ENCODE assay signal across 8 cellular contexts in the genomic region with DNA sequence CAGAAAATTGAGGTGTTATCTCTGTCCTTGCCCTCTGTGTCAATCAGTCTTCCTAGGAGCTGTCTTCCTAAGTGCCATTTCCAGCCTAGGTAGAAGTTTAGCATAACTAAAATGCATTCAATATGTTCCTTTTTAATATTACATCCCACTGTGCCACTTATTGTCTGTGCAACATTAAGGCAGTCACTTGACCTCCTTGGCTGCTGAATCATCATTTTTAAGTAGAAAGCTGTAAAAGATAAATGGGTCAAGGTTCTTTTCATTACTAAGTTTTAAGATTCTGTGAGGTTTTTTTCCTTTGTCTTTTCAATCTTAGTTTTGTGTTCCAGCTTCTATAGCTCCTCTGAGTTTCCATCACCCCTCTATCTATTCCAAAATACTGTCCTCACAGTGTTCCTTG.
"Had no signal": no experiment of that assay in that cellular context is flagged by ENCODE, and none has a peak within 500 bp of the region (broad histone marks: within the 10 kb centered on the region; RNA-seq: fewer than 3 reads in every experiment).

No MANE protein-coding gene starts in this region.

- ATAC-seq: GM12878 had no signal

- H3K4me3 ChIP-seq: GM12878 had no signal

- FAIRE-seq: G401.6, GM12878, GM12891, GM12892, GM18507, GM19239 had no signal

- DNase-seq: GDM1, GF-D8 had no signal
